In the genomic region with DNA sequence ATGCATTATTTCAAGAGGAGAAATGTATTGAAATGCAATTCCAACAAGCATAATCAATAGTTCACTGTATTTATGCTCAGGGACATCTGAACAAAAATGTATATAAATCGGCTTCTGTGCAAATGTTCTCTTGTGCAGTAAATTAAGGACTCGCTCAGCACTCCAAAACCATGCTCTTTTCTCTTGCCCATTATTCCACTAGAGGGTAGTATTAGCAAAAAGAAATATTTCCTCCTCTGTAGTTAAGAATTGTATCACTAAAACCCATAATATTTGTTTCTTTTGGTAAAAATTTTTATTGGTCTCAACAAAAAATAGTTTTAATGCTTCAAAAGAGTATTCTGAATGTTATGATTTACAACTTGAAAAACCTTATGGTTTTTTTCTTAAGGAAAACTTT, we compare ENCODE assay signal across 14 cellular contexts.
A peak's percentile ranks its signal among the peaks of the same experiment; 100 is the strongest.
DNase-seq lines count a peak whose midpoint lies in the region; ATAC-seq, FAIRE-seq and TF ChIP-seq lines count a peak whose summit lies in the region.
"Had no signal": no experiment of that assay in that cellular context is flagged by ENCODE, and none has a peak within 500 bp of the region (broad histone marks: within the 10 kb centered on the region; RNA-seq: fewer than 3 reads in every experiment).

No MANE protein-coding gene starts in this region.

- no peak overlapping the region for H3K27ac ChIP-seq in MM.1S (ENCODE audit: low read length)
- H3K27ac ChIP-seq: sigmoid colon had no signal

- no peaks in the 10 kb centered on the region for H3K4me1 ChIP-seq in MM.1S (ENCODE audit: low read length)
- H3K4me1 ChIP-seq: sigmoid colon had no signal

- no peak for FAIRE-seq in D721Med (lab: Jason Lieb, UNC)

- no peaks in the 10 kb centered on the region for H3K79me2 ChIP-seq in MM.1S (ENCODE audit: low read length)

- no peaks in the 10 kb centered on the region for H3K27me3 ChIP-seq in MM.1S (replicated peaks; ENCODE audit: insufficient read depth, low read length)
- H3K27me3 ChIP-seq: sigmoid colon had no signal

- H3K9me2 ChIP-seq in MM.1S (replicated peaks; ENCODE audit: insufficient read depth, low read length), result no peaks in the 10 kb centered on the region

- H3K9ac ChIP-seq in MM.1S (ENCODE audit: low read length), result no peak overlapping the region

- H3F3A ChIP-seq in MM.1S (ENCODE audit: insufficient read depth, low read length), result no peaks in the 10 kb centered on the region

- peak; percentile 27 for TF ChIP-seq CTCF in D721Med (IDR thresholded peaks at IDR 0.05; ENCODE audit: insufficient read depth, missing control alignments)
- peak; percentile 42 for TF ChIP-seq CTCF in MM.1S (IDR thresholded peaks at IDR 0.05; ENCODE audit: low read length)
- TF ChIP-seq CTCF in astrocyte of the cerebellum (IDR thresholded peaks at IDR 0.05; ENCODE audit: low read depth, low read length, missing control alignments), result peak; percentile 14

- no peak overlapping the region for H2AFZ ChIP-seq in MM.1S (ENCODE audit: low read length)

- no peak for ATAC-seq in GM21717 (IDR thresholded peaks at IDR 0.05; ENCODE audit: unreplicated experiment)

- no peaks in the 10 kb centered on the region for H3K9me3 ChIP-seq in MM.1S (replicated peaks; ENCODE audit: insufficient read depth, low read length)
- H3K9me3 ChIP-seq: sigmoid colon had no signal

- no peaks in the 10 kb centered on the region for H3K36me3 ChIP-seq in MM.1S (replicated peaks; ENCODE audit: insufficient read depth, low read length)
- H3K36me3 ChIP-seq: sigmoid colon had no signal

- H3K4me3 ChIP-seq in MM.1S (ENCODE audit: low read length) (no peak overlapping the region), astrocyte of the cerebellum (ENCODE audit: low read depth, low read length) (no peak overlapping the region)
- H3K4me3 ChIP-seq: sigmoid colon had no signal

- DNase-seq in D721Med (ENCODE audit: insufficient read length, low spot score) (no peak), MM.1S (no peak), astrocyte of the cerebellum (ENCODE audit: low read depth) (no peak), medulla oblongata (ENCODE audit: extremely low spot score) (peak; percentile 48), posterior vena cava (ENCODE audit: low spot score) (no peak), nucleus accumbens (lab: John Stamatoyannopoulos, UW) (no peak)
- DNase-seq in stimulated activated CD4-positive, alpha-beta T cell treated with anti-CD3 and anti-CD28 coated beads, Interleukin-2, amount 100 ng/mL, for 24 hours, result no peak
- DNase-seq: activated B cell treated with CpG ODN at 0.5 μM for 24 hours; activated naive CD4-positive, alpha-beta T cell treated with Interleukin-2 at 50 U/mL for 16 hours; effector memory CD4-positive, alpha-beta T cell; NCI-H510A; sigmoid colon; stimulated activated CD8-positive, alpha-beta memory T cell treated with anti-CD3 and anti-CD28 coated beads, Interleukin-4, amount 100 ng/mL, for 48 hours had no signal

- in situ Hi-C loops in astrocyte of the cerebellum (cut with HindIII; ENCODE audit: low sequenced_read_pairs), result no loop called here

- intact Hi-C loops in posterior vena cava (cut with DNase I), result no loop called here

- no peaks in the 10 kb centered on the region for H4K20me1 ChIP-seq in MM.1S (ENCODE audit: insufficient read depth, low read length)

- H3K4me2 ChIP-seq in MM.1S (ENCODE audit: low read depth, low read length), result no peak overlapping the region
